ENCODE assay signal across 18 cellular contexts in genomic region chr1:202129453-202130274, GRCh38. TPM values are rescaled to one million over a fixed set of nuclear protein-coding genes. Genes with fewer than 3 reads are reported as not detected.
DNase-seq lines count a peak whose midpoint lies in the region.
"Had no signal": no experiment of that assay in that cellular context is flagged by ENCODE, and none has a peak within 500 bp of the region (broad histone marks: within the 10 kb centered on the region; RNA-seq: fewer than 3 reads in every experiment).

No MANE protein-coding gene starts in this region.

- no peak overlapping the region for H3K4me3 ChIP-seq in H7 (ENCODE audit: insufficient read depth, low read depth, low read length)
- no peak overlapping the region for H3K4me3 ChIP-seq in rectal smooth muscle tissue (ENCODE audit: low read length)
- H3K4me3 ChIP-seq: neural progenitor cell, transverse colon had no signal

- peaks cover 15% of the 10 kb centered on the region for H3K4me1 ChIP-seq in rectal smooth muscle tissue (ENCODE audit: control insufficient read depth, insufficient read depth, low read length)
- H3K4me1 ChIP-seq: BE2C, neural progenitor cell had no signal

- H3K9ac ChIP-seq in rectal smooth muscle tissue (ENCODE audit: low read length) = no peak overlapping the region
- H3K9ac ChIP-seq: neural progenitor cell had no signal

- H3K27me3 ChIP-seq in H7 (ENCODE audit: control insufficient read depth, insufficient read depth, low read length) (no peaks in the 10 kb centered on the region), rectal smooth muscle tissue (ENCODE audit: control insufficient read depth, insufficient read depth, low read length) (no peaks in the 10 kb centered on the region)
- H3K27me3 ChIP-seq: BE2C, neural progenitor cell, transverse colon had no signal

- peak overlapping the region; percentile 61 for H3K27ac ChIP-seq in rectal smooth muscle tissue (ENCODE audit: low read depth, low read length)
- H3K27ac ChIP-seq: neural progenitor cell had no signal

- H3K36me3 ChIP-seq in H7 (replicated peaks; ENCODE audit: control insufficient read depth, insufficient read depth, low read length) (peaks cover 10% of the 10 kb centered on the region), rectal smooth muscle tissue (ENCODE audit: control insufficient read depth, insufficient read depth, low read length) (peaks cover 13% of the 10 kb centered on the region)
- H3K36me3 ChIP-seq: BE2C, neural progenitor cell had no signal

- DNase-seq in H7 (peak; percentile 63), anterior cingulate cortex (lab: John Stamatoyannopoulos, UW) (peak in 47 of 58 donors; percentile 50 to 95 (median 79)), hypothalamus (lab: John Stamatoyannopoulos, UW) (peak in 41 of 51 donors; percentile 60 to 96 (median 82)), AG08396 (ENCODE audit: low spot score) (no peak), AML-193 (lab: John Stamatoyannopoulos, UW) (no peak), NCI-H1048 (lab: John Stamatoyannopoulos, UW) (no peak)
- no peak for DNase-seq in stimulated activated CD4-positive, alpha-beta T cell treated with anti-CD3 and anti-CD28 coated beads, Interleukin-2, amount 100 ng/mL, for 48 hours
- DNase-seq: activated T-cell treated with anti-CD3 and anti-CD28 coated beads, Interleukin-2, amount 50 U/mL, for 24 hours; BE2C; central memory CD4-positive, alpha-beta T cell; H9; mesenchymal stem cell; stimulated activated CD4-positive, alpha-beta T cell treated with anti-CD3 and anti-CD28 coated beads, Interleukin-4, amount 100 ng/mL, for 1 hour; transverse colon had no signal

RNA-seq across cellular contexts. Expression of gene GPR37L1, which starts 6.9 kb away (rescaled TPM):
- under 0.01 TPM in 1 of 2 replicates, not detected in the other for total RNA-seq in H7 (2014; rRNA removed; shearing (Covaris generic))
- total RNA-seq: activated naive CD4-positive, alpha-beta T cell treated with anti-CD3 and anti-CD28 coated beads, Interleukin-2, amount 50 U/mL, for 72 hours had no signal

RNA-seq across cellular contexts. Expression of gene ARL8A, which starts 14.9 kb away (rescaled TPM):
- 50.3 and 55.1 TPM in 2 replicates for total RNA-seq in H7 (2014; rRNA removed; shearing (Covaris generic))

RNA-seq across cellular contexts. Expression of gene PTPN7, which starts 30.7 kb away (rescaled TPM):
- 0.24 and 0.55 TPM in 2 replicates for total RNA-seq in H7 (2014; rRNA removed; shearing (Covaris generic))
- total RNA-seq: fibroblast of villous mesenchyme had no signal

Comparison
In these comparisons a context has a peak if more than half of its experiments do, and no peak if none do; other contexts are left out.
1. DNase-seq: peak in H7 (single experiment), anterior cingulate cortex (47 of 58) and hypothalamus (41 of 51); none in AG08396 (single experiment), AML-193 (0 of 2), stimulated activated CD4-positive, alpha-beta T cell treated with anti-CD3 and anti-CD28 coated beads, Interleukin-2, amount 100 ng/mL, for 48 hours (0 of 2) and NCI-H1048 (single experiment).